Comparison of ENCODE assay signal across 15 cellular contexts in genomic region chrX:110755061-110755460, GRCh38. TPM values are rescaled to one million over a fixed set of nuclear protein-coding genes. Genes with fewer than 3 reads are reported as not detected.
"Had no signal": no experiment of that assay in that cellular context is flagged by ENCODE, and none has a peak within 500 bp of the region (broad histone marks: within the 10 kb centered on the region; RNA-seq: fewer than 3 reads in every experiment).

No MANE protein-coding gene starts in this region.

- H3K9me3 ChIP-seq: esophagus muscularis mucosa, ovary, thoracic aorta had no signal

- H3K4me3 ChIP-seq: esophagus muscularis mucosa, lung, neural progenitor cell, ovary, thoracic aorta had no signal

- ATAC-seq: activated CD4-positive, CD25-positive, alpha-beta regulatory T cell treated with anti-CD3 and anti-CD28 coated beads, Interleukin-2, amount 50 U/mL, for 24 hours; left cardiac atrium; T-helper 17 cell had no signal

- H3K27me3 ChIP-seq: esophagus muscularis mucosa, neural progenitor cell, ovary had no signal

- DNase-seq: activated CD4-positive, alpha-beta T cell treated with anti-CD3 and anti-CD28 coated beads, Interleukin-2, amount 50 U/mL, for 4 hours; activated effector memory CD4-positive, alpha-beta T cell treated with anti-CD3 and anti-CD28 coated beads, Interleukin-2, amount 50 U/mL, for 16 hours; activated T-cell treated with anti-CD3 and anti-CD28 coated beads, Interleukin-2, amount 50 U/mL, for 24 hours; hypothalamus; left cardiac atrium; midbrain; ovary; stimulated activated CD4-positive, alpha-beta T cell treated with anti-CD3 and anti-CD28 coated beads, Interleukin-4, amount 100 ng/mL, for 1 hour; stimulated activated CD8-positive, alpha-beta memory T cell treated with anti-CD3 and anti-CD28 coated beads, Interleukin-4, amount 100 ng/mL, for 48 hours; T-helper 17 cell had no signal

- H3K27ac ChIP-seq: esophagus muscularis mucosa, neural progenitor cell, ovary, thoracic aorta had no signal

- H3K36me3 ChIP-seq: esophagus muscularis mucosa, ovary, thoracic aorta had no signal

RNA-seq across cellular contexts. Expression of gene CHRDL1, which starts 40.6 kb away (rescaled TPM):
- total RNA-seq: T-helper 17 cell had no signal
